Comparison of ENCODE assay signal across 15 cellular contexts in genomic region chr5:14414007-14414406, GRCh38.
A peak's percentile ranks its signal among the peaks of the same experiment; 100 is the strongest.
DNase-seq lines count a peak whose midpoint lies in the region; ATAC-seq and TF ChIP-seq lines count a peak whose summit lies in the region.
"Had no signal": no experiment of that assay in that cellular context is flagged by ENCODE, and none has a peak within 500 bp of the region (broad histone marks: within the 10 kb centered on the region; RNA-seq: fewer than 3 reads in every experiment).

No MANE protein-coding gene starts in this region.

- no peak for TF ChIP-seq RAD21 in SK-N-SH (IDR thresholded peaks at IDR 0.05; ENCODE audit: low read length)

- H3K27ac ChIP-seq in SK-N-SH (ENCODE audit: low read depth in 2 of 2, low read length in 1 of 2), result peak overlapping the region; percentile 12 to 98; a peak in 3 of 4 replicates
- H3K27ac ChIP-seq in psoas muscle, result no peak overlapping the region
- H3K27ac ChIP-seq: A549, VCaP had no signal

- no peak overlapping the region for H3K4me2 ChIP-seq in SK-N-SH
- H3K4me2 ChIP-seq: A549 had no signal

- no peak for TF ChIP-seq EP300 in SK-N-SH (IDR thresholded peaks at IDR 0.05; ENCODE audit: borderline replicate concordance in 1 of 2, low read depth in 1 of 2, low read length in 1 of 2)

- H3K27me3 ChIP-seq in SK-N-SH (ENCODE audit: insufficient read depth) (no peaks in the 10 kb centered on the region), psoas muscle (ENCODE audit: insufficient read depth in 3 of 3, low read length in 2 of 3) (no peaks in the 10 kb centered on the region)
- H3K27me3 ChIP-seq: breast epithelium had no signal

- peaks cover 34 to 35% of the 10 kb centered on the region in 2 experiments for H3K36me3 ChIP-seq in SK-N-SH (replicated peaks in 1 of 2; ENCODE audit: control insufficient read depth in 1 of 2, insufficient read depth in 2 of 2, low read length in 1 of 2)
- H3K36me3 ChIP-seq in psoas muscle (ENCODE audit: insufficient read depth in 1 of 2, low read depth in 1 of 2), result peaks cover 4 to 84% of the 10 kb centered on the region in 2 donors
- H3K36me3 ChIP-seq: breast epithelium had no signal

- H3K4me1 Mint-ChIP-seq in T-helper 1 cell treated with Interleukin-12 subunit alpha and Interleukin-12 subunit beta and Interleukin-4 antibody, amounts not matched to agents 30 μg/mL and 1 μg/mL, for 36 hours (ENCODE audit: low read depth), result peaks cover 41% of the 10 kb centered on the region
- H3K4me1 Mint-ChIP-seq in activated naive CD8-positive, alpha-beta T cell treated with anti-CD3 and anti-CD28 coated beads for 36 hours, result peaks cover 59% of the 10 kb centered on the region
- H3K4me1 Mint-ChIP-seq in nephron progenitor cell, result peaks cover 56% of the 10 kb centered on the region

- DNase-seq in SK-N-SH, result no peak
- DNase-seq in activated naive CD8-positive, alpha-beta T cell treated with anti-CD3 and anti-CD28 coated beads for 36 hours, result no peak
- DNase-seq in nephron progenitor cell, result no peak
- no peak for DNase-seq in psoas muscle
- no peak for DNase-seq in SIG-M5 (lab: John Stamatoyannopoulos, UW)
- DNase-seq: foreskin fibroblast, left ventricle myocardium superior, NCI-H1092, retina had no signal

- H4K20me1 ChIP-seq in SK-N-SH (ENCODE audit: insufficient read depth), result no peaks in the 10 kb centered on the region

- H3K4me3 ChIP-seq in SK-N-SH (ENCODE audit: low read depth in 2 of 2, low read length in 1 of 2) (no peak overlapping the region), psoas muscle (no peak overlapping the region)
- H3K4me3 ChIP-seq: A549, breast epithelium had no signal

- POLR2A ChIA-PET in SK-N-SH (lab: Yijun Ruan, JAX), result no interaction called here

- H3K27me3 Mint-ChIP-seq in T-helper 1 cell treated with Interleukin-12 subunit alpha and Interleukin-12 subunit beta and Interleukin-4 antibody, amounts not matched to agents 30 μg/mL and 1 μg/mL, for 36 hours (ENCODE audit: low read depth), result no peaks in the 10 kb centered on the region
- peaks cover 6% of the 10 kb centered on the region for H3K27me3 Mint-ChIP-seq in activated naive CD8-positive, alpha-beta T cell treated with anti-CD3 and anti-CD28 coated beads for 36 hours
- peaks cover 3% of the 10 kb centered on the region for H3K27me3 Mint-ChIP-seq in nephron progenitor cell (ENCODE audit: low read depth, poor library complexity)

- no peak for TF ChIP-seq CTCF in SK-N-SH (IDR thresholded peaks at IDR 0.05)
- no peak for TF ChIP-seq CTCF in nephron progenitor cell (IDR thresholded peaks at IDR 0.05)
- no peak for TF ChIP-seq CTCF in psoas muscle (IDR thresholded peaks at IDR 0.05)

- peak overlapping the region; percentile 45 for H3K4me3 Mint-ChIP-seq in T-helper 1 cell treated with Interleukin-12 subunit alpha and Interleukin-12 subunit beta and Interleukin-4 antibody, amounts not matched to agents 30 μg/mL and 1 μg/mL, for 36 hours
- H3K4me3 Mint-ChIP-seq in activated naive CD8-positive, alpha-beta T cell treated with anti-CD3 and anti-CD28 coated beads for 36 hours, result peak overlapping the region; percentile 73
- H3K4me3 Mint-ChIP-seq in nephron progenitor cell, result no peak overlapping the region

- no peaks in the 10 kb centered on the region for H3K9me2 ChIP-seq in SK-N-SH

- H3K9me3 ChIP-seq in SK-N-SH (no peaks in the 10 kb centered on the region), psoas muscle (no peaks in the 10 kb centered on the region)
- H3K9me3 ChIP-seq: A549, breast epithelium had no signal

- ATAC-seq in SK-N-SH treated with all-trans-retinoic acid at 6 μM for 48 hours, result no peak
- no peak for ATAC-seq in psoas muscle
- ATAC-seq in HG02588 (IDR thresholded peaks at IDR 0.05; ENCODE audit: unreplicated experiment), result no peak
- ATAC-seq: A549, left ventricle myocardium superior had no signal

- H3K9ac ChIP-seq in SK-N-SH, result no peak overlapping the region

- WGBS in SK-N-SH (ENCODE audit: low lambda C conversion rate), result 94% methylated on average over 11 of the region's 11 CpGs
- WGBS in psoas muscle, 3 donors, result 88 to 94% (median 93%) methylated on average over 11 of the region's 11 CpGs

- H3K4me1 ChIP-seq in SK-N-SH (ENCODE audit: control insufficient read depth in 1 of 2, insufficient read depth in 2 of 2, low read depth in 1 of 2, low read length in 1 of 2) (peaks cover 68 to 85% of the 10 kb centered on the region in 2 experiments), psoas muscle (no peaks in the 10 kb centered on the region)
- H3K4me1 ChIP-seq: A549, breast epithelium had no signal

- no peaks in the 10 kb centered on the region for H3K36me3 Mint-ChIP-seq in T-helper 1 cell treated with Interleukin-12 subunit alpha and Interleukin-12 subunit beta and Interleukin-4 antibody, amounts not matched to agents 30 μg/mL and 1 μg/mL, for 36 hours (ENCODE audit: low read depth)
- H3K36me3 Mint-ChIP-seq in activated naive CD8-positive, alpha-beta T cell treated with anti-CD3 and anti-CD28 coated beads for 36 hours, result peaks cover 7% of the 10 kb centered on the region
- peaks cover 77% of the 10 kb centered on the region for H3K36me3 Mint-ChIP-seq in nephron progenitor cell (ENCODE audit: low read depth)

- H2AFZ ChIP-seq in SK-N-SH (ENCODE audit: low read depth), result no peak overlapping the region

- no peaks in the 10 kb centered on the region for H3K9me3 Mint-ChIP-seq in T-helper 1 cell treated with Interleukin-12 subunit alpha and Interleukin-12 subunit beta and Interleukin-4 antibody, amounts not matched to agents 30 μg/mL and 1 μg/mL, for 36 hours
- no peaks in the 10 kb centered on the region for H3K9me3 Mint-ChIP-seq in activated naive CD8-positive, alpha-beta T cell treated with anti-CD3 and anti-CD28 coated beads for 36 hours
- no peaks in the 10 kb centered on the region for H3K9me3 Mint-ChIP-seq in nephron progenitor cell

- peaks cover 82% of the 10 kb centered on the region for H3K79me2 ChIP-seq in SK-N-SH (ENCODE audit: insufficient read depth)

- intact Hi-C loops in psoas muscle (cut with DNase I), result no loop called here

- H3K27ac Mint-ChIP-seq in T-helper 1 cell treated with Interleukin-12 subunit alpha and Interleukin-12 subunit beta and Interleukin-4 antibody, amounts not matched to agents 30 μg/mL and 1 μg/mL, for 36 hours, result peak overlapping the region; percentile 85
- peak overlapping the region; percentile 99 for H3K27ac Mint-ChIP-seq in activated naive CD8-positive, alpha-beta T cell treated with anti-CD3 and anti-CD28 coated beads for 36 hours
- peak overlapping the region; percentile 34 for H3K27ac Mint-ChIP-seq in nephron progenitor cell

- CTCF ChIA-PET in SK-N-SH (lab: Yijun Ruan, JAX), result interaction anchor here (1.0 to 1.7 kb wide), 3 partner anchors 15 to 235 kb away, joined by 3 to 9 read pairs (median 3); no protein-coding TSS in a partner anchor

- H3F3A ChIP-seq in SK-N-SH (replicated peaks; ENCODE audit: insufficient read depth), result peaks cover 78% of the 10 kb centered on the region

TF ChIP-seq in SK-N-SH, 30 proteins besides CTCF, POLR2A, EP300 and RAD21 (continues in another document):
- no peak for TF ChIP-seq REST (IDR thresholded peaks at IDR 0.05; ENCODE audit: low read depth, low read length)

TF ChIP-seq in SK-N-SH treated with all-trans-retinoic acid at 6 μM for 48 hours, 23 proteins besides CTCF, POLR2A, EP300 and RAD21 (continues in another document):
- TF ChIP-seq ZNF70 (CRISPR knock-in tag; IDR thresholded peaks at IDR 0.05) (no peak), SNAI2 (CRISPR knock-in tag; IDR thresholded peaks at IDR 0.05) (no peak), ESRRG (CRISPR knock-in tag; IDR thresholded peaks at IDR 0.05) (no peak), RARB (CRISPR knock-in tag; IDR thresholded peaks at IDR 0.05) (no peak), POU6F1 (CRISPR knock-in tag; IDR thresholded peaks at IDR 0.05; ENCODE audit: borderline replicate concordance, low read depth) (no peak), ISL1 (CRISPR knock-in tag; IDR thresholded peaks at IDR 0.05) (no peak), TCF4 (CRISPR knock-in tag; IDR thresholded peaks at IDR 0.05; ENCODE audit: borderline replicate concordance) (no peak), ZFP3 (CRISPR knock-in tag; IDR thresholded peaks at IDR 0.05) (no peak), TOX (CRISPR knock-in tag; IDR thresholded peaks at IDR 0.05; ENCODE audit: borderline replicate concordance) (no peak), PPARA (CRISPR knock-in tag; IDR thresholded peaks at IDR 0.05; ENCODE audit: borderline replicate concordance) (no peak), ZC3H10 (CRISPR knock-in tag; IDR thresholded peaks at IDR 0.05) (no peak), OSR1 (CRISPR knock-in tag; IDR thresholded peaks at IDR 0.05) (no peak), GLIS3 (CRISPR knock-in tag; IDR thresholded peaks at IDR 0.05) (no peak), ZNF565 (CRISPR knock-in tag; conservative IDR thresholded peaks at IDR 0.05; ENCODE audit: low read depth) (no peak), BACH2 (CRISPR knock-in tag; IDR thresholded peaks at IDR 0.05; ENCODE audit: borderline replicate concordance) (no peak)
- TF ChIP-seq, protein P1, sequence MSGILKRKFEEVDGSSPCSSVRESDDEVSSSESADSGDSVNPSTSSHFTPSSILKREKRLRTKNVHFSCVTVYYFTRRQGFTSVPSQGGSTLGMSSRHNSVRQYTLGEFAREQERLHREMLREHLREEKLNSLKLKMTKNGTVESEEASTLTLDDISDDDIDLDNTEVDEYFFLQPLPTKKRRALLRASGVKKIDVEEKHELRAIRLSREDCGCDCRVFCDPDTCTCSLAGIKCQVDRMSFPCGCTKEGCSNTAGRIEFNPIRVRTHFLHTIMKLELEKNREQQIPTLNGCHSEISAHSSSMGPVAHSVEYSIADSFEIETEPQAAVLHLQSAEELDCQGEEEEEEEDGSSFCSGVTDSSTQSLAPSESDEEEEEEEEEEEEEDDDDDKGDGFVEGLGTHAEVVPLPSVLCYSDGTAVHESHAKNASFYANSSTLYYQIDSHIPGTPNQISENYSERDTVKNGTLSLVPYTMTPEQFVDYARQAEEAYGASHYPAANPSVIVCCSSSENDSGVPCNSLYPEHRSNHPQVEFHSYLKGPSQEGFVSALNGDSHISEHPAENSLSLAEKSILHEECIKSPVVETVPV (CRISPR knock-in tag; IDR thresholded peaks at IDR 0.05), result no peak

Comparison
In these comparisons a context has a peak if more than half of its experiments do, and no peak if none do; other contexts are left out.
1. H3K27ac Mint-ChIP-seq: peak in every context shown above with its lines; median percentile 99 in activated naive CD8-positive, alpha-beta T cell treated with anti-CD3 and anti-CD28 coated beads for 36 hours; 85 in T-helper 1 cell treated with Interleukin-12 subunit alpha and Interleukin-12 subunit beta and Interleukin-4 antibody, amounts not matched to agents 30 μg/mL and 1 μg/mL, for 36 hours; 34 in nephron progenitor cell.